In genomic region chr10:30683496-30683895, GRCh38 we compare ENCODE assay signal across 30 cellular contexts. TPM values are rescaled to one million over a fixed set of nuclear protein-coding genes. Genes with fewer than 3 reads are reported as not detected.
DNase-seq lines count a peak whose midpoint lies in the region; ATAC-seq and TF ChIP-seq lines count a peak whose summit lies in the region.
"Had no signal": no experiment of that assay in that cellular context is flagged by ENCODE, and none has a peak within 500 bp of the region (broad histone marks: within the 10 kb centered on the region; RNA-seq: fewer than 3 reads in every experiment).

No MANE protein-coding gene starts in this region.

- H3K36me3 Mint-ChIP-seq in activated CD4-positive, alpha-beta T cell treated with anti-CD3 and anti-CD28 coated beads, Interleukin-2, amount 10 ng/mL, durations not matched to agents 24 days and 14 days (ENCODE audit: low read depth) = peaks cover 7% of the 10 kb centered on the region
- peaks cover 21% of the 10 kb centered on the region for H3K36me3 Mint-ChIP-seq in activated T-helper 2 cell treated with anti-CD3 and anti-CD28 coated beads, Interferon-gamma antibody, Interleukin-2, Interleukin-4, amounts not matched to agents 10 μg/mL and 5 μg/mL and 100 μg/mL, durations not matched to agents 14 hours and 24 hours and 36 hours (ENCODE audit: low read depth)
- H3K36me3 Mint-ChIP-seq: activated naive CD4-positive, alpha-beta T cell treated with anti-CD3 and anti-CD28 coated beads, Interleukin-2, amount 50 U/mL, for 24 hours had no signal

- H3K4me3 ChIP-seq in NB4 (ENCODE audit: low read depth, low read length) = no peak overlapping the region
- H3K4me3 ChIP-seq: A549, coronary artery, lower lobe of right lung, pancreas, skin epidermis, stomach, tibial artery had no signal

- no peak for ATAC-seq in GM18867 (IDR thresholded peaks at IDR 0.05; ENCODE audit: unreplicated experiment)
- ATAC-seq: A549, pancreas, T-helper 17 cell had no signal

- TF ChIP-seq CTCF in NB4 (IDR thresholded peaks at IDR 0.05; ENCODE audit: low read depth, low read length) = no peak

- TF ChIP-seq POLR2A in NB4 (IDR thresholded peaks at IDR 0.05; ENCODE audit: extremely low read depth, insufficient read length) = no peak

- peaks cover 6% of the 10 kb centered on the region for H3K27me3 Mint-ChIP-seq in activated CD4-positive, alpha-beta T cell treated with anti-CD3 and anti-CD28 coated beads, Interleukin-2, amount 10 ng/mL, durations not matched to agents 24 days and 14 days
- no peaks in the 10 kb centered on the region for H3K27me3 Mint-ChIP-seq in activated T-helper 2 cell treated with anti-CD3 and anti-CD28 coated beads, Interferon-gamma antibody, Interleukin-2, Interleukin-4, amounts not matched to agents 10 μg/mL and 5 μg/mL and 100 μg/mL, durations not matched to agents 14 hours and 24 hours and 36 hours (ENCODE audit: low read depth)

- H3K27ac Mint-ChIP-seq in activated CD4-positive, alpha-beta T cell treated with anti-CD3 and anti-CD28 coated beads, Interleukin-2, amount 10 ng/mL, durations not matched to agents 24 days and 14 days = peak overlapping the region; percentile 64
- H3K27ac Mint-ChIP-seq in activated T-helper 2 cell treated with anti-CD3 and anti-CD28 coated beads, Interferon-gamma antibody, Interleukin-2, Interleukin-4, amounts not matched to agents 10 μg/mL and 5 μg/mL and 100 μg/mL, durations not matched to agents 14 hours and 24 hours and 36 hours = peak overlapping the region; percentile 96
- H3K27ac Mint-ChIP-seq: activated naive CD4-positive, alpha-beta T cell treated with anti-CD3 and anti-CD28 coated beads, Interleukin-2, amount 50 U/mL, for 24 hours; nephron progenitor cell; T-helper 17 cell had no signal

- no peak overlapping the region for H3K4me3 Mint-ChIP-seq in activated CD4-positive, alpha-beta T cell treated with anti-CD3 and anti-CD28 coated beads, Interleukin-2, amount 10 ng/mL, durations not matched to agents 24 days and 14 days
- no peak overlapping the region for H3K4me3 Mint-ChIP-seq in activated T-helper 2 cell treated with anti-CD3 and anti-CD28 coated beads, Interferon-gamma antibody, Interleukin-2, Interleukin-4, amounts not matched to agents 10 μg/mL and 5 μg/mL and 100 μg/mL, durations not matched to agents 14 hours and 24 hours and 36 hours (ENCODE audit: low read depth)
- H3K4me3 Mint-ChIP-seq: activated naive CD4-positive, alpha-beta T cell treated with anti-CD3 and anti-CD28 coated beads, Interleukin-2, amount 50 U/mL, for 24 hours; nephron progenitor cell; T-helper 17 cell had no signal

- peaks cover 54% of the 10 kb centered on the region for H3K4me1 Mint-ChIP-seq in activated CD4-positive, alpha-beta T cell treated with anti-CD3 and anti-CD28 coated beads, Interleukin-2, amount 10 ng/mL, durations not matched to agents 24 days and 14 days
- H3K4me1 Mint-ChIP-seq in activated T-helper 2 cell treated with anti-CD3 and anti-CD28 coated beads, Interferon-gamma antibody, Interleukin-2, Interleukin-4, amounts not matched to agents 10 μg/mL and 5 μg/mL and 100 μg/mL, durations not matched to agents 14 hours and 24 hours and 36 hours (ENCODE audit: low read depth) = peaks cover 77% of the 10 kb centered on the region

- peaks cover 14% of the 10 kb centered on the region for H3K9me3 Mint-ChIP-seq in activated CD4-positive, alpha-beta T cell treated with anti-CD3 and anti-CD28 coated beads, Interleukin-2, amount 10 ng/mL, durations not matched to agents 24 days and 14 days
- H3K9me3 Mint-ChIP-seq in activated T-helper 2 cell treated with anti-CD3 and anti-CD28 coated beads, Interferon-gamma antibody, Interleukin-2, Interleukin-4, amounts not matched to agents 10 μg/mL and 5 μg/mL and 100 μg/mL, durations not matched to agents 14 hours and 24 hours and 36 hours = peaks cover 23% of the 10 kb centered on the region
- H3K9me3 Mint-ChIP-seq: activated naive CD4-positive, alpha-beta T cell treated with anti-CD3 and anti-CD28 coated beads, Interleukin-2, amount 50 U/mL, for 24 hours had no signal

- intact Hi-C loops in activated CD4-positive, alpha-beta T cell treated with anti-CD3 and anti-CD28 coated beads, Interleukin-2, amount 10 ng/mL, durations not matched to agents 24 days and 14 days (cut with micrococcal nuclease) = loop anchor here (10.0 kb wide), 1 partner anchor 451 kb away; no protein-coding TSS in a partner anchor
- intact Hi-C loops in activated T-helper 2 cell treated with anti-CD3 and anti-CD28 coated beads, Interferon-gamma antibody, Interleukin-2, Interleukin-4, amounts not matched to agents 10 μg/mL and 5 μg/mL and 100 μg/mL, durations not matched to agents 14 hours and 24 hours and 36 hours (cut with micrococcal nuclease) = loop anchor here (10.0 kb wide), 2 partner anchors 249 to 631 kb away; partner anchors contain the start of genes MAP3K8 and ZEB1

- DNase-seq in activated CD4-positive, alpha-beta T cell treated with anti-CD3 and anti-CD28 coated beads, Interleukin-2, amount 10 ng/mL, durations not matched to agents 24 days and 14 days = no peak
- no peak for DNase-seq in activated CD4-positive, alpha-beta T cell treated with anti-CD3 and anti-CD28 coated beads, Interleukin-2, amount 50 U/mL, for 4 hours
- DNase-seq in CD1c-positive myeloid dendritic cell (ENCODE audit: extremely low spot score) (peak; percentile 58), NB4 (ENCODE audit: low read depth) (peak; percentile 10), mesenteric fat pad (ENCODE audit: low spot score) (no peak), HCEC 1CT (no peak)
- no peak for DNase-seq in activated T-helper 2 cell treated with anti-CD3 and anti-CD28 coated beads, Interferon-gamma antibody, Interleukin-2, Interleukin-4, amounts not matched to agents 10 μg/mL and 5 μg/mL and 100 μg/mL, durations not matched to agents 14 hours and 24 hours and 36 hours (ENCODE audit: low spot score)
- DNase-seq: activated CD4-positive, alpha-beta T cell treated with anti-CD3 and anti-CD28 coated beads for 48 hours; AML-193; effector memory CD4-positive, alpha-beta T cell; lower lobe of right lung; NCI-H1417 treated with DMSO at 0.1 percent for 48 hours; NCI-H2081 treated with DMSO at 0.1 percent for 48 hours; NCI-H748 treated with DMSO at 0.1 percent for 48 hours; nephron progenitor cell; pancreas; retina; stomach; T-helper 17 cell; tibial artery had no signal

RNA-seq across cellular contexts. Expression of gene LYZL2, which starts 53.9 kb away (rescaled TPM):
- not detected in 2 replicates for total RNA-seq in activated CD4-positive, alpha-beta T cell treated with anti-CD3 and anti-CD28 coated beads, Interleukin-2, amount 10 ng/mL, durations not matched to agents 24 days and 14 days
- not detected in 2 replicates for total RNA-seq in activated T-helper 2 cell treated with anti-CD3 and anti-CD28 coated beads, Interferon-gamma antibody, Interleukin-2, Interleukin-4, amounts not matched to agents 10 μg/mL and 5 μg/mL and 100 μg/mL, durations not matched to agents 14 hours and 24 hours and 36 hours
- not detected for total RNA-seq in mesenteric fat pad
- total RNA-seq: astrocyte, cardiac septum, fibroblast of villous mesenchyme, lower lobe of right lung, mononuclear cell, OCI-LY7, pancreas, stomach, T-helper 17 cell had no signal

Comparison
In these comparisons a context has a peak if more than half of its experiments do, and no peak if none do; other contexts are left out.
1. DNase-seq: peak in CD1c-positive myeloid dendritic cell (single experiment) and NB4 (single experiment); none in activated CD4-positive, alpha-beta T cell treated with anti-CD3 and anti-CD28 coated beads, Interleukin-2, amount 10 ng/mL, durations not matched to agents 24 days and 14 days (single experiment), activated CD4-positive, alpha-beta T cell treated with anti-CD3 and anti-CD28 coated beads, Interleukin-2, amount 50 U/mL, for 4 hours (0 of 2), activated T-helper 2 cell treated with anti-CD3 and anti-CD28 coated beads, Interferon-gamma antibody, Interleukin-2, Interleukin-4, amounts not matched to agents 10 μg/mL and 5 μg/mL and 100 μg/mL, durations not matched to agents 14 hours and 24 hours and 36 hours (single experiment), mesenteric fat pad (single experiment) and HCEC 1CT (single experiment).